In the genomic region with DNA sequence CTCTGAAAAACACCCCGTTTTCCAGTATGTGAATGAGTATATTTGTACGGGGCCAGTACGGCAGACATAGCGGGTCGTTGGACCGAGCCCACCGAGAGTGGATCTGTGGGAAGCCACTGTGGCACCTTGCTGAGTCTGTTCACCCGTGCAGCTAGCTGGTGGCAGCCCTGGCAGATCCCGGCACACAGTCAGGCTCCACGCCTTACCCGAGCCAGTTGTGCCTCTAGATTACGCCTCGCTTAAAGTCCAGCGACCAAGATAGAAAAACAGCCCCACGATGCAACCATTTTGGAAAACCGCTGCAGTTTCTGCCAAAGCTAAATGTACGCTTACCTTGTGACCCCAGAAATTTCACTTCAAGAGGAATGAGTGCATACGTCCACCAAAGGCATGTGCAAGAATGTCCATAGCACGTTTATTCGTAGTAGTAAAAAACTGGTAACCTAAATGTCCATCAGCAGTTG, we compare ENCODE assay signal across 8 cellular contexts. TPM values are rescaled to one million over a fixed set of nuclear protein-coding genes. Genes with fewer than 3 reads are reported as not detected.
DNase-seq lines count a peak whose midpoint lies in the region; ATAC-seq and TF ChIP-seq lines count a peak whose summit lies in the region.

No MANE protein-coding gene starts in this region.

- no peak for TF ChIP-seq POLR2A in uterus (IDR thresholded peaks at IDR 0.05)

- no peaks in the 10 kb centered on the region for H3K9me3 Mint-ChIP-seq in activated CD4-positive, alpha-beta T cell treated with anti-CD3 and anti-CD28 coated beads, Interleukin-2, amount 10 ng/mL, durations not matched to agents 24 days and 14 days

- H3K79me2 ChIP-seq in mesendoderm (ENCODE audit: control insufficient read depth, insufficient read depth, low read length), result peaks cover 34% of the 10 kb centered on the region

- H3K36me3 ChIP-seq in mesendoderm (ENCODE audit: control insufficient read depth, insufficient read depth, low read length), result no peaks in the 10 kb centered on the region
- no peaks in the 10 kb centered on the region for H3K36me3 ChIP-seq in uterus

- H3K9me3 ChIP-seq in uterus, result no peaks in the 10 kb centered on the region

- H2AK5ac ChIP-seq in mesendoderm (ENCODE audit: low read length), result no peak overlapping the region

- H3K27ac ChIP-seq in cingulate gyrus (ENCODE audit: low read depth, low read length), result peak overlapping the region; percentile 66
- peak overlapping the region; percentile 73 for H3K27ac ChIP-seq in mesendoderm (ENCODE audit: low read depth, low read length)
- peak overlapping the region; percentile 91 to 94 for H3K27ac ChIP-seq in uterus

- no peak for ATAC-seq in HG02798 (IDR thresholded peaks at IDR 0.05; ENCODE audit: poor library complexity, unreplicated experiment)

- peak overlapping the region; percentile 81 for H3K4me2 ChIP-seq in mesendoderm (ENCODE audit: low read length)

- H3K56ac ChIP-seq in mesendoderm (ENCODE audit: low read length), result peak overlapping the region; percentile 99

- H3K4me3 Mint-ChIP-seq in activated CD4-positive, alpha-beta T cell treated with anti-CD3 and anti-CD28 coated beads, Interleukin-2, amount 10 ng/mL, durations not matched to agents 24 days and 14 days, result peak overlapping the region; percentile 86

- peak overlapping the region; percentile 89 for H4K5ac ChIP-seq in mesendoderm (ENCODE audit: low read length)

- H3K9ac ChIP-seq in mesendoderm (ENCODE audit: low read length), result peak overlapping the region; percentile 98

- peaks cover 19% of the 10 kb centered on the region for H3K36me3 Mint-ChIP-seq in activated CD4-positive, alpha-beta T cell treated with anti-CD3 and anti-CD28 coated beads, Interleukin-2, amount 10 ng/mL, durations not matched to agents 24 days and 14 days (ENCODE audit: low read depth)

- H3K79me1 ChIP-seq in mesendoderm (ENCODE audit: low read length), result no peaks in the 10 kb centered on the region

- H3K23ac ChIP-seq in mesendoderm (ENCODE audit: low read length), result peak overlapping the region; percentile 55

- H3K4me1 Mint-ChIP-seq in activated CD4-positive, alpha-beta T cell treated with anti-CD3 and anti-CD28 coated beads, Interleukin-2, amount 10 ng/mL, durations not matched to agents 24 days and 14 days, result peaks cover 32% of the 10 kb centered on the region

- H2BK15ac ChIP-seq in mesendoderm (replicated peaks; ENCODE audit: low read depth), result no peak overlapping the region

- H3K18ac ChIP-seq in mesendoderm (ENCODE audit: low read length), result peak overlapping the region; percentile 81

- no CpG with 5 or more reads among the region's 20 CpGs for WGBS in mesendoderm (ENCODE audit: extremely low coverage, insufficient coverage, low lambda C conversion rate)

- peak overlapping the region; percentile 89 for H3K4ac ChIP-seq in mesendoderm (ENCODE audit: low read depth, low read length)

- no peak overlapping the region for H2BK120ac ChIP-seq in mesendoderm (ENCODE audit: low read depth, low read length)

- H4K8ac ChIP-seq in mesendoderm (ENCODE audit: low read depth, low read length), result peak overlapping the region; percentile 58

- no peaks in the 10 kb centered on the region for H3K27me3 ChIP-seq in mesendoderm (ENCODE audit: insufficient read depth, low read length, poor library complexity)
- H3K27me3 ChIP-seq in uterus, result no peaks in the 10 kb centered on the region

- H3K4me1 ChIP-seq in mesendoderm (ENCODE audit: control insufficient read depth, low read depth, low read length) (no peaks in the 10 kb centered on the region), uterus (no peaks in the 10 kb centered on the region)

- H3K27ac Mint-ChIP-seq in activated CD4-positive, alpha-beta T cell treated with anti-CD3 and anti-CD28 coated beads, Interleukin-2, amount 10 ng/mL, durations not matched to agents 24 days and 14 days, result peak overlapping the region; percentile 98

- peak overlapping the region; percentile 75 for H3K4me3 ChIP-seq in LNCaP clone FGC (ENCODE audit: low read depth, low read length)
- peak overlapping the region; percentile 72 for H3K4me3 ChIP-seq in mesendoderm (ENCODE audit: low read length)
- H3K4me3 ChIP-seq in uterus, result peak overlapping the region; percentile 74 to 79

- peaks cover 3% of the 10 kb centered on the region for H3K27me3 Mint-ChIP-seq in activated CD4-positive, alpha-beta T cell treated with anti-CD3 and anti-CD28 coated beads, Interleukin-2, amount 10 ng/mL, durations not matched to agents 24 days and 14 days

- DNase-seq in activated CD4-positive, alpha-beta T cell treated with anti-CD3 and anti-CD28 coated beads, Interleukin-2, amount 10 ng/mL, durations not matched to agents 24 days and 14 days, result no peak
- no peak for DNase-seq in activated CD4-positive, alpha-beta T cell treated with anti-CD3 and anti-CD28 coated beads, Interleukin-2, amount 50 U/mL, for 1 hour
- DNase-seq in LNCaP clone FGC (ENCODE audit: low read depth) (no peak), mesendoderm (no peak), uterus (no peak), NCI-H1417 treated with DMSO at 0.1 percent for 48 hours (lab: John Stamatoyannopoulos, UW) (no peak)

- intact Hi-C loops in activated CD4-positive, alpha-beta T cell treated with anti-CD3 and anti-CD28 coated beads, Interleukin-2, amount 10 ng/mL, durations not matched to agents 24 days and 14 days (cut with micrococcal nuclease), result loop anchor here (1.0 to 5.0 kb wide), 7 partner anchors 19 to 424 kb away; a partner anchor contains a TSS
- intact Hi-C loops in uterus (cut with DNase I; ENCODE audit: low total_unique reads), result no loop called here

- TF ChIP-seq CTCF in LNCaP clone FGC (IDR thresholded peaks at IDR 0.05; ENCODE audit: control insufficient read depth, extremely low read depth, insufficient read depth) (no peak), uterus (IDR thresholded peaks at IDR 0.05) (no peak)

- H2BK5ac ChIP-seq in mesendoderm (ENCODE audit: low read length), result peak overlapping the region; percentile 65

RNA-seq across cellular contexts. Expression of a gene that starts 0.5 kb away (rescaled TPM):
- total RNA-seq in activated CD4-positive, alpha-beta T cell treated with anti-CD3 and anti-CD28 coated beads, Interleukin-2, amount 10 ng/mL, durations not matched to agents 24 days and 14 days, result 76.7 and 79.5 TPM in 2 replicates
- polyA plus RNA-seq in mesendoderm (2013, experiment 1 of 2), result 25.8 TPM
- polyA plus RNA-seq in mesendoderm (2013, experiment 2 of 2), result 25.7 TPM
- total RNA-seq in uterus, result 10 to 100 TPM; 27.4 to 98.2 (median 59.7) TPM

RNA-seq across cellular contexts. Expression of a gene that starts 46.5 kb away (rescaled TPM):
- total RNA-seq in activated CD4-positive, alpha-beta T cell treated with anti-CD3 and anti-CD28 coated beads, Interleukin-2, amount 10 ng/mL, durations not matched to agents 24 days and 14 days, result 77.5 and 80.4 TPM in 2 replicates
- polyA plus RNA-seq in mesendoderm (2013, experiment 1 of 2), result 37.2 TPM
- polyA plus RNA-seq in mesendoderm (2013, experiment 2 of 2), result 37.7 TPM
- 10 to 100 TPM in 2 of 4 donors, 1 to 10 TPM in 2; 3.3 to 38.5 (median 15.5) TPM for total RNA-seq in uterus
